In the genomic region with DNA sequence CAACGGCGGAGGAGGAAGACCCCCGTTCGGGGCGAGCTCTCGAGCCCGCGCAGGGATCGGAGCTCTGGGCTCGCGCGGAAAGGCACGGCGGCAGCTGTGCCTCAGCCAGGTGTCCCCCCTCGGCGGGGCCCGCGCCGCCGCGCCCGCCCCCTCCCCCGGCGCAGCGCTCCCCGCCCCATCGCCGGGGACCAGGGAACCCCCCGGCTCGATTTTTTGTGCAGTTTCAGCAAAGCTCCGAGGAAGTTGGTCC, we compare ENCODE assay signal across 8 cellular contexts.
DNase-seq lines count a peak whose midpoint lies in the region; ATAC-seq and TF ChIP-seq lines count a peak whose summit lies in the region.

No MANE protein-coding gene starts in this region.

- DNase-seq in CD14-positive monocyte (ENCODE audit: low spot score) (no peak), Panc1 (ENCODE audit: low read depth, low spot score) (no peak), fibroblast of lung (ENCODE audit: low read depth in 2 of 2) (no peak), progenitor cell of endocrine pancreas (ENCODE audit: low spot score, unreplicated experiment) (no peak), NCI-H187 treated with DMSO at 0.1 percent for 48 hours (lab: John Stamatoyannopoulos, UW) (no peak), NCI-H2081 treated with DMSO at 0.1 percent for 48 hours (lab: John Stamatoyannopoulos, UW) (no peak)
- no peak for DNase-seq in stimulated activated CD4-positive, alpha-beta T cell treated with anti-CD3 and anti-CD28 coated beads, Interleukin-15, amount 100 ng/mL, for 24 hours

- H3K9ac ChIP-seq in fibroblast of lung (ENCODE audit: insufficient read depth, low read length), result peak overlapping the region; percentile 92

- H3K36me3 Mint-ChIP-seq in CD14-positive monocyte (peaks cover 20 to 23% of the 10 kb centered on the region in 2 donors), progenitor cell of endocrine pancreas (ENCODE audit: insufficient read depth) (peaks cover 3% of the 10 kb centered on the region)

- H3K27ac ChIP-seq in Panc1 (ENCODE audit: low read length), result peak overlapping the region; percentile 81
- H3K27ac ChIP-seq in fibroblast of lung (ENCODE audit: insufficient read depth, low read length), result peak overlapping the region; percentile 94

- BruUV-seq in Panc1 (replicated peaks; lab: Mats Ljungman, UMichigan), result no TSS peak

- intact Hi-C loops in CD14-positive monocyte (cut with micrococcal nuclease) (loop anchor here (5.0 to 10.0 kb wide), 5 partner anchors 82 to 510 kb away; a partner anchor contains a TSS), Panc1 (cut with micrococcal nuclease; ENCODE audit: unreplicated experiment) (no loop called here)

- no peaks in the 10 kb centered on the region for H3K27me3 ChIP-seq in Panc1 (ENCODE audit: control insufficient read depth, insufficient read depth, low read length)
- no peaks in the 10 kb centered on the region for H3K27me3 ChIP-seq in fibroblast of lung (ENCODE audit: control insufficient read depth, insufficient read depth, low read length)

- peak; percentile 8 for ATAC-seq in GM21737 (IDR thresholded peaks at IDR 0.05; ENCODE audit: unreplicated experiment)
- ATAC-seq in Panc1, result peak; percentile 10

- H3K9me3 Mint-ChIP-seq in CD14-positive monocyte (peaks cover 0 to 6% (median 2%) of the 10 kb centered on the region in 7 donors), progenitor cell of endocrine pancreas (ENCODE audit: low read depth) (no peaks in the 10 kb centered on the region)

- no peak overlapping the region for H2AFZ ChIP-seq in fibroblast of lung (ENCODE audit: low read length)

- CTCF ChIA-PET in Panc1 (lab: Charles Lee), result no interaction called here

- H3K4me3 Mint-ChIP-seq in CD14-positive monocyte, result peak overlapping the region; percentile 78 to 81
- peak overlapping the region; percentile 87 for H3K4me3 Mint-ChIP-seq in progenitor cell of endocrine pancreas (ENCODE audit: low read depth)

- no peaks in the 10 kb centered on the region for H3K9me3 ChIP-seq in Panc1 (ENCODE audit: control insufficient read depth, insufficient read depth, low read depth, low read length)
- H3K9me3 ChIP-seq in fibroblast of lung (ENCODE audit: control insufficient read depth, insufficient read depth, low read depth, low read length), result no peaks in the 10 kb centered on the region

- in situ Hi-C loops in Panc1 (cut with HindIII; ENCODE audit: low pct_unique_long_range_greater_than_20kb, low sequenced_read_pairs), result no loop called here

- POLR2A ChIA-PET in Panc1 (lab: Charles Lee), result interaction anchor here (0.6 to 0.7 kb wide), 3 partner anchors 18 to 578 kb away, joined by 3 to 9 read pairs (median 7); no protein-coding TSS in a partner anchor

- peaks cover 17 to 26% (median 26%) of the 10 kb centered on the region in 3 donors for H3K27me3 Mint-ChIP-seq in CD14-positive monocyte (ENCODE audit: low read depth in 3 of 3)
- peaks cover 57% of the 10 kb centered on the region for H3K27me3 Mint-ChIP-seq in progenitor cell of endocrine pancreas

- H3K4me3 ChIP-seq in Panc1 (ENCODE audit: low read depth in 2 of 2, low read length in 2 of 2), result peak overlapping the region; percentile 74 to 77
- H3K4me3 ChIP-seq in fibroblast of lung (replicated peaks in 1 of 4; ENCODE audit: control extremely low read depth in 1 of 4, insufficient read depth in 1 of 4, low read depth in 3 of 4, low read length in 4 of 4), result peak overlapping the region; percentile 74 to 96 (median 91)

- H3K79me2 ChIP-seq in fibroblast of lung (ENCODE audit: control insufficient read depth, insufficient read depth, low read length), result peaks cover 18% of the 10 kb centered on the region

- peak overlapping the region; percentile 75 for H3K4me2 ChIP-seq in fibroblast of lung (ENCODE audit: extremely low read depth, insufficient read depth, low read length)

- H3K4me1 Mint-ChIP-seq in CD14-positive monocyte (peaks cover 65% of the 10 kb centered on the region), progenitor cell of endocrine pancreas (ENCODE audit: low read depth) (peaks cover 32% of the 10 kb centered on the region)

- H4K20me1 ChIP-seq in fibroblast of lung (ENCODE audit: control insufficient read depth, extremely low read depth, insufficient read depth, low read length), result no peaks in the 10 kb centered on the region

- peaks cover 29% of the 10 kb centered on the region for H3K4me1 ChIP-seq in Panc1 (ENCODE audit: control insufficient read depth, insufficient read depth, low read length)
- peaks cover 3% of the 10 kb centered on the region for H3K4me1 ChIP-seq in fibroblast of lung (ENCODE audit: control insufficient read depth, extremely low read depth, insufficient read depth, low read length)

- H3K27ac Mint-ChIP-seq in CD14-positive monocyte (peak overlapping the region; percentile 89 to 95 (median 94)), progenitor cell of endocrine pancreas (peak overlapping the region; percentile 84)

- TF ChIP-seq CTCF in CD14-positive monocyte (IDR thresholded peaks at IDR 0.05) (no peak), Panc1 (IDR thresholded peaks at IDR 0.05) (no peak), fibroblast of lung (conservative IDR thresholded peaks at IDR 0.05 in 1 of 2, IDR thresholded peaks at IDR 0.05 in 1 of 2; ENCODE audit: low read depth in 1 of 2, low read length in 2 of 2) (no peak), progenitor cell of endocrine pancreas (IDR thresholded peaks at IDR 0.05; ENCODE audit: unreplicated experiment) (no peak)

- H3K36me3 ChIP-seq in Panc1 (ENCODE audit: control insufficient read depth, insufficient read depth, low read length), result no peaks in the 10 kb centered on the region; the same call in none of the 2 replicates
- no peaks in the 10 kb centered on the region for H3K36me3 ChIP-seq in fibroblast of lung (ENCODE audit: control insufficient read depth, insufficient read depth, low read length)
